Comparison of ENCODE assay signal across 26 cellular contexts in genomic region chr2:33730193-33730592, GRCh38.
DNase-seq lines count a peak whose midpoint lies in the region; ATAC-seq, FAIRE-seq and TF ChIP-seq lines count a peak whose summit lies in the region.
"Had no signal": no experiment of that assay in that cellular context is flagged by ENCODE, and none has a peak within 500 bp of the region (broad histone marks: within the 10 kb centered on the region; RNA-seq: fewer than 3 reads in every experiment).

No MANE protein-coding gene starts in this region.

- TF ChIP-seq CTCF in GM12878 (IDR thresholded peaks at IDR 0.05 in 2 of 3, conservative IDR thresholded peaks at IDR 0.05 in 1 of 3; ENCODE audit: control insufficient read depth in 2 of 3, extremely low read depth in 1 of 3, insufficient read depth in 1 of 3, low read depth in 3 of 3, low read length in 3 of 3) (no peak), PC-3 (conservative IDR thresholded peaks at IDR 0.05; ENCODE audit: low read depth, low read length) (no peak), hepatocyte (IDR thresholded peaks at IDR 0.05; ENCODE audit: poor library complexity) (no peak)

- SMC1A ChIA-PET in GM12878 (lab: Charles Lee; ENCODE audit: uncharacterized antibody, unreplicated experiment), result no interaction called here

- no peaks in the 10 kb centered on the region for H3K4me1 ChIP-seq in GM12878 (ENCODE audit: control insufficient read depth, insufficient read depth, low read length)
- no peaks in the 10 kb centered on the region for H3K4me1 ChIP-seq in PC-3 (ENCODE audit: insufficient read depth, low read length)
- no peaks in the 10 kb centered on the region for H3K4me1 ChIP-seq in hepatocyte (ENCODE audit: insufficient read depth)
- H3K4me1 ChIP-seq: Caco-2 had no signal

- no peaks in the 10 kb centered on the region for H3K27me3 Mint-ChIP-seq in activated T-cell treated with anti-CD3 and anti-CD28 coated beads, Interleukin-2, amount 50 U/mL, for 4 hours (ENCODE audit: low read depth)
- H3K27me3 Mint-ChIP-seq: B cell had no signal

- H3K27ac ChIP-seq in GM12878 (ENCODE audit: control insufficient read depth, insufficient read depth) (no peak overlapping the region), PC-3 (ENCODE audit: low read length) (no peak overlapping the region), hepatocyte (no peak overlapping the region)
- H3K27ac ChIP-seq: C4-2B, HL-60 had no signal

- H3K9ac ChIP-seq in GM12878 (ENCODE audit: control insufficient read depth, insufficient read depth, low read length) (no peak overlapping the region), PC-3 (ENCODE audit: low read length) (no peak overlapping the region)

- no peak overlapping the region for H3K4me3 Mint-ChIP-seq in activated T-cell treated with anti-CD3 and anti-CD28 coated beads, Interleukin-2, amount 50 U/mL, for 4 hours
- H3K4me3 Mint-ChIP-seq: B cell; CD8-positive, alpha-beta T cell had no signal

- BruUV-seq in GM12878 (replicated peaks; lab: Mats Ljungman, UMichigan) (no TSS peak), PC-3 (replicated peaks; lab: Mats Ljungman, UMichigan) (no TSS peak)

- H3K9me3 ChIP-seq in GM12878 (replicated peaks; ENCODE audit: control insufficient read depth, insufficient read depth, low read length) (no peaks in the 10 kb centered on the region), PC-3 (ENCODE audit: low read length) (no peaks in the 10 kb centered on the region), hepatocyte (ENCODE audit: low read depth) (no peaks in the 10 kb centered on the region)
- H3K9me3 ChIP-seq: Caco-2 had no signal

- no peak for TF ChIP-seq RAD21 in GM12878 (IDR thresholded peaks at IDR 0.05; ENCODE audit: insufficient read depth, low read depth, low read length)

- peak; percentile 75 for ATAC-seq in GM19351 (IDR thresholded peaks at IDR 0.05; ENCODE audit: unreplicated experiment)
- peak; percentile 40 for ATAC-seq in HG03175 (IDR thresholded peaks at IDR 0.05; ENCODE audit: unreplicated experiment)
- ATAC-seq in GM12878, result peak; percentile 50
- no peak for ATAC-seq in PC-3
- no peak for ATAC-seq in activated T-cell treated with anti-CD3 and anti-CD28 coated beads, Interleukin-2, amount 50 U/mL, for 4 hours
- ATAC-seq: CD8-positive, alpha-beta T cell; SK-N-SH treated with all-trans-retinoic acid at 6 μM for 48 hours had no signal

- in situ Hi-C loops in GM12878 (cut with MboI), result no loop called here

- H3K4me2 ChIP-seq in GM12878 (ENCODE audit: control insufficient read depth, insufficient read depth) (no peak overlapping the region), PC-3 (ENCODE audit: low read length) (no peak overlapping the region), hepatocyte (no peak overlapping the region)

- H3K27me3 ChIP-seq in GM12878 (replicated peaks in 1 of 2; ENCODE audit: control insufficient read depth in 2 of 2, insufficient read depth in 2 of 2, low read length in 1 of 2), result no peaks in the 10 kb centered on the region
- H3K27me3 ChIP-seq in PC-3 (ENCODE audit: low read length), result peaks cover 18% of the 10 kb centered on the region
- no peaks in the 10 kb centered on the region for H3K27me3 ChIP-seq in hepatocyte

- no peaks in the 10 kb centered on the region for H3K9me3 Mint-ChIP-seq in activated T-cell treated with anti-CD3 and anti-CD28 coated beads, Interleukin-2, amount 50 U/mL, for 4 hours
- H3K9me3 Mint-ChIP-seq: CD8-positive, alpha-beta T cell had no signal

- WGBS in GM12878 (ENCODE audit: insufficient coverage, insufficient replicate concordance, low lambda C conversion rate, missing lambda C conversion rate), result 6% methylated on average over 1 of the region's 1 CpG
- WGBS in hepatocyte (ENCODE audit: low lambda C conversion rate, missing lambda C conversion rate), result 97% methylated on average over 1 of the region's 1 CpG

- no peaks in the 10 kb centered on the region for H3K4me1 Mint-ChIP-seq in activated T-cell treated with anti-CD3 and anti-CD28 coated beads, Interleukin-2, amount 50 U/mL, for 4 hours (ENCODE audit: low read depth)
- H3K4me1 Mint-ChIP-seq: B cell had no signal

- FAIRE-seq in GM12878 (lab: Jason Lieb, UNC), result no peak
- FAIRE-seq: G401.6, GM12891 had no signal

- intact Hi-C loops in GM12878 (cut with micrococcal nuclease; ENCODE audit: unreplicated experiment) (no loop called here), PC-3 (cut with micrococcal nuclease) (no loop called here)

- DNase-seq in GM12878 (ENCODE audit: low read depth, low spot score), result no peak
- no peak for DNase-seq in PC-3
- DNase-seq in hepatocyte (ENCODE audit: low spot score), result no peak
- no peak for DNase-seq in KG1 (lab: John Stamatoyannopoulos, UW)
- no peak for DNase-seq in activated T-cell treated with anti-CD3 and anti-CD28 coated beads, Interleukin-2, amount 50 U/mL, for 4 hours
- DNase-seq: Caco-2; CD8-positive, alpha-beta T cell; H7; Kasumi-1; NCI-H1092 treated with DMSO at 0.1 percent for 48 hours; NCI-H1436; NCI-H187; NCI-H2081 treated with DMSO at 0.1 percent for 48 hours; NCI-H2171; NCI-H226; NCI-H510A; NCI-H69; T-helper 2 cell had no signal

- TF ChIP-seq POLR2A in GM12878 (IDR thresholded peaks at IDR 0.05; ENCODE audit: low read depth, low read length), result no peak

- H4K20me1 ChIP-seq in GM12878 (ENCODE audit: control insufficient read depth, insufficient read depth), result no peaks in the 10 kb centered on the region
- no peaks in the 10 kb centered on the region for H4K20me1 ChIP-seq in PC-3 (ENCODE audit: low read length)
- no peaks in the 10 kb centered on the region for H4K20me1 ChIP-seq in hepatocyte (ENCODE audit: insufficient read depth, poor library complexity, severe bottlenecking)

- RAD21 ChIA-PET in GM12878 (lab: Charles Lee; ENCODE audit: unreplicated experiment), result no interaction called here

- no peak for TF ChIP-seq EP300 in GM12878 (IDR thresholded peaks at IDR 0.05; ENCODE audit: borderline replicate concordance in 1 of 2, control insufficient read depth in 1 of 2, low read depth in 2 of 2, low read length in 2 of 2)

- H3K36me3 ChIP-seq in GM12878 (ENCODE audit: control insufficient read depth in 2 of 2, insufficient read depth in 2 of 2, low read length in 1 of 2), result no peaks in the 10 kb centered on the region
- H3K36me3 ChIP-seq in PC-3 (ENCODE audit: low read depth, low read length), result no peaks in the 10 kb centered on the region
- H3K36me3 ChIP-seq in hepatocyte (replicated peaks; ENCODE audit: insufficient read depth, low read depth), result no peaks in the 10 kb centered on the region

- H3K9me2 ChIP-seq in PC-3 (replicated peaks; ENCODE audit: low read length), result no peaks in the 10 kb centered on the region
- H3K9me2 ChIP-seq in hepatocyte (replicated peaks; ENCODE audit: insufficient read depth), result no peaks in the 10 kb centered on the region

- H2AFZ ChIP-seq in GM12878 (ENCODE audit: control insufficient read depth, low read depth, low read length) (no peak overlapping the region), PC-3 (ENCODE audit: low read length) (no peak overlapping the region), hepatocyte (no peak overlapping the region)

- POLR2A ChIA-PET in GM12878 (lab: Charles Lee) (no interaction called here), PC-3 (lab: Charles Lee; ENCODE audit: unreplicated experiment) (no interaction called here)

- no peaks in the 10 kb centered on the region for H3K36me3 Mint-ChIP-seq in activated T-cell treated with anti-CD3 and anti-CD28 coated beads, Interleukin-2, amount 50 U/mL, for 4 hours (ENCODE audit: insufficient read depth)
- H3K36me3 Mint-ChIP-seq: CD8-positive, alpha-beta T cell had no signal

- H3K4me3 ChIP-seq in GM12878 (no peak overlapping the region), PC-3 (ENCODE audit: low read length) (no peak overlapping the region), hepatocyte (no peak overlapping the region)

- CTCF ChIA-PET in GM12878 (lab: Yijun Ruan, JAX), result no interaction called here
- CTCF ChIA-PET in PC-3 (lab: Charles Lee), result no interaction called here

- H3K79me2 ChIP-seq in GM12878 (ENCODE audit: control insufficient read depth, insufficient read depth, low read length) (no peaks in the 10 kb centered on the region), PC-3 (ENCODE audit: low read length) (no peaks in the 10 kb centered on the region), hepatocyte (no peaks in the 10 kb centered on the region)

- H3F3A ChIP-seq in PC-3 (ENCODE audit: low read length, unreplicated experiment), result no peaks in the 10 kb centered on the region

TF ChIP-seq in GM12878, 131 proteins besides CTCF, POLR2A, EP300 and RAD21:
- no peak for TF ChIP-seq MXI1 (IDR thresholded peaks at IDR 0.05; ENCODE audit: low read depth, low read length)
- TF ChIP-seq WRNIP1 (IDR thresholded peaks at IDR 0.05; ENCODE audit: borderline replicate concordance, low read depth, low read length), result no peak
TF ChIP-seq in GM12878: peak in this region for 0.

Comparison
In these comparisons a context has a peak if more than half of its experiments do, and no peak if none do; other contexts are left out.
1. ATAC-seq: peak in GM19351 (single experiment), HG03175 (single experiment) and GM12878 (single experiment); none in PC-3 (single experiment) and activated T-cell treated with anti-CD3 and anti-CD28 coated beads, Interleukin-2, amount 50 U/mL, for 4 hours (0 of 2).